8 cellular contexts compared by ENCODE assay signal in genomic region chr9:115013998-115014397, GRCh38.
A peak's percentile ranks its signal among the peaks of the same experiment; 100 is the strongest.
DNase-seq lines count a peak whose midpoint lies in the region; ATAC-seq, FAIRE-seq and TF ChIP-seq lines count a peak whose summit lies in the region.

No MANE protein-coding gene starts in this region.

- H3K27me3 ChIP-seq in bronchial epithelial cell (ENCODE audit: control insufficient read depth, insufficient read depth, low read length) = peaks cover 23% of the 10 kb centered on the region

- no peak overlapping the region for H3K27ac Mint-ChIP-seq in WTC11

- H3K4me1 Mint-ChIP-seq in WTC11 = 0 out of 2 replicates have a peak, but pooled peaks cover 3% of the 10 kb centered on the region

- DNase-seq in ELF-1 (ENCODE audit: low read depth, low spot score) = peak; percentile 71
- DNase-seq in NCI-H2227 (lab: John Stamatoyannopoulos, UW; ENCODE audit: unreplicated experiment) = peak; percentile 9
- peak; percentile 72 for DNase-seq in WTC11 (ENCODE audit: low spot score)
- DNase-seq in bronchial epithelial cell (ENCODE audit: low read depth) = peak; percentile 61
- DNase-seq in islet precursor cell = peak; percentile 86
- peak; percentile 61 to 72 (median 64) for DNase-seq in stimulated activated CD4-positive, alpha-beta T cell treated with anti-CD3 and anti-CD28 coated beads, Interleukin-1b, Interleukin-23, amount 100 ng/mL, for 24 hours (ENCODE audit: low read depth in 4 of 4, low spot score in 1 of 4)

- FAIRE-seq in bronchial epithelial cell (lab: Jason Lieb, UNC) = peak; percentile 83

- ATAC-seq in HG02852 (IDR thresholded peaks at IDR 0.05; ENCODE audit: unreplicated experiment) (peak; percentile 60), WTC11 (peak; percentile 65), GM19324 (IDR thresholded peaks at IDR 0.05; ENCODE audit: low FRiP score, unreplicated experiment) (no peak)

- no peak overlapping the region for H3K4me3 Mint-ChIP-seq in WTC11

- peaks cover 44% of the 10 kb centered on the region for H3K27me3 Mint-ChIP-seq in WTC11 (ENCODE audit: low read depth)

- POLR2A ChIA-PET in WTC11 (lab: Charles Lee) = no interaction called here

- TF ChIP-seq CTCF in WTC11 (IDR thresholded peaks at IDR 0.05) (peak; percentile 76; the same call in 1 of the 2 replicates), bronchial epithelial cell (IDR thresholded peaks at IDR 0.05; ENCODE audit: insufficient read depth, low read length, severe bottlenecking) (peak; percentile 73)

- no peaks in the 10 kb centered on the region for H3K36me3 ChIP-seq in bronchial epithelial cell (ENCODE audit: control insufficient read depth, insufficient read depth, low read length)

- no peaks in the 10 kb centered on the region for H3K9me3 Mint-ChIP-seq in WTC11

- no peaks in the 10 kb centered on the region for H3K36me3 Mint-ChIP-seq in WTC11

- no peak overlapping the region for H3K4me3 ChIP-seq in bronchial epithelial cell (ENCODE audit: low read depth, low read length)

- CTCF ChIA-PET in WTC11 (lab: Charles Lee) = interaction anchor here (0.7 to 1.5 kb wide), 9 partner anchors 89 to 579 kb away, joined by 3 to 12 read pairs (median 4); no protein-coding TSS in a partner anchor

TF ChIP-seq in WTC11, 78 proteins besides CTCF, POLR2A, EP300 and RAD21:
- TF ChIP-seq EMX1 (CRISPR knock-in tag; IDR thresholded peaks at IDR 0.05) (no peak), ZNF281 (CRISPR knock-in tag; IDR thresholded peaks at IDR 0.05) (no peak), RELA (CRISPR knock-in tag; IDR thresholded peaks at IDR 0.05; ENCODE audit: borderline replicate concordance) (no peak), STAT6 (CRISPR knock-in tag; conservative IDR thresholded peaks at IDR 0.05; ENCODE audit: low read depth) (no peak), ZNF232 (CRISPR knock-in tag; IDR thresholded peaks at IDR 0.05) (no peak), ZNF416 (CRISPR knock-in tag; IDR thresholded peaks at IDR 0.05) (no peak), ZBTB43 (CRISPR knock-in tag; IDR thresholded peaks at IDR 0.05) (no peak), AR (CRISPR knock-in tag; IDR thresholded peaks at IDR 0.05) (no peak), HMGA2 (CRISPR knock-in tag; IDR thresholded peaks at IDR 0.05) (no peak), ATF1 (CRISPR knock-in tag; IDR thresholded peaks at IDR 0.05) (no peak)

Comparison
In these comparisons a context has a peak if more than half of its experiments do, and no peak if none do; other contexts are left out.
1. DNase-seq: peak in every context shown above with its lines; median percentile 86 in islet precursor cell; 72 in WTC11; 71 in ELF-1; 64 in stimulated activated CD4-positive, alpha-beta T cell treated with anti-CD3 and anti-CD28 coated beads, Interleukin-1b, Interleukin-23, amount 100 ng/mL, for 24 hours; 61 in bronchial epithelial cell; 9 in NCI-H2227.